24 cellular contexts compared by ENCODE assay signal in the genomic region with DNA sequence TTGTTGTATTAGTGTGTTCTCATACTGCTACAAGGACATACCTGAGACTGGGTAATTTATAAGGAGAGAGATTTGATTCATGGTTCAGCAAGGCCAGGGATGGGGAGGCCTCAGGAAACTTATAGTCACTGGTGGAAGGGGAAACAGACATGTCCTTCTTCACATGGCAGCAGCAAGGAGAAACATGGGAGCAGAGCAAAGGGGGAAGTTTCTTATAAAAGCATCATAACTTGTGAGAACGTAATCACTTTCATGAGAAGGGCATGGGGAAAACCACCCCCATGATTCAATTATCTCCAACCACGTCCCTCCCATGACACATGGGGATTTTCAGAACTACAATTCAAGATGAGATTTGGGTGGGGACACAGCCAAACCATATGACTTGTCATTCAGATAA.
"Had no signal": no experiment of that assay in that cellular context is flagged by ENCODE, and none has a peak within 500 bp of the region (broad histone marks: within the 10 kb centered on the region; RNA-seq: fewer than 3 reads in every experiment).

No MANE protein-coding gene starts in this region.

- H3K4me3 Mint-ChIP-seq: activated CD4-positive, alpha-beta memory T cell treated with anti-CD3 and anti-CD28 coated beads, Interleukin-2, amount 10 ng/mL, durations not matched to agents 7 days and 5 days; activated naive CD8-positive, alpha-beta T cell treated with anti-CD3 and anti-CD28 coated beads for 36 hours; activated T-helper 1 cell treated with anti-CD3 and anti-CD28 coated beads, Interleukin-12 subunit alpha, Interleukin-12 subunit beta, Interleukin-2, Interleukin-4 antibody, amounts not matched to agents 30 ng/mL and 10 ng/mL and 1 ng/mL, durations not matched to agents 14 hours and 24 hours and 36 hours; T-helper 17 cell; WTC11 had no signal

- H3K36me3 Mint-ChIP-seq: WTC11 had no signal

- H3K27ac Mint-ChIP-seq: activated CD4-positive, alpha-beta memory T cell treated with anti-CD3 and anti-CD28 coated beads, Interleukin-2, amount 10 ng/mL, durations not matched to agents 7 days and 5 days; activated naive CD8-positive, alpha-beta T cell treated with anti-CD3 and anti-CD28 coated beads for 36 hours; activated T-helper 1 cell treated with anti-CD3 and anti-CD28 coated beads, Interleukin-12 subunit alpha, Interleukin-12 subunit beta, Interleukin-2, Interleukin-4 antibody, amounts not matched to agents 30 ng/mL and 10 ng/mL and 1 ng/mL, durations not matched to agents 14 hours and 24 hours and 36 hours; WTC11 had no signal

- H3K4me1 Mint-ChIP-seq: activated CD4-positive, alpha-beta memory T cell treated with anti-CD3 and anti-CD28 coated beads, Interleukin-2, amount 10 ng/mL, durations not matched to agents 7 days and 5 days; activated naive CD8-positive, alpha-beta T cell treated with anti-CD3 and anti-CD28 coated beads for 36 hours; T-helper 17 cell had no signal

- H3K27me3 Mint-ChIP-seq: activated CD4-positive, alpha-beta memory T cell treated with anti-CD3 and anti-CD28 coated beads, Interleukin-2, amount 10 ng/mL, durations not matched to agents 7 days and 5 days; activated naive CD8-positive, alpha-beta T cell treated with anti-CD3 and anti-CD28 coated beads for 36 hours; IgD-negative memory B cell; T-helper 17 cell had no signal

- DNase-seq: activated CD4-positive, alpha-beta memory T cell treated with anti-CD3 and anti-CD28 coated beads, Interleukin-2, amount 10 ng/mL, durations not matched to agents 7 days and 5 days; activated CD4-positive, alpha-beta T cell treated with anti-CD3 and anti-CD28 coated beads for 1 hour; activated CD4-positive, alpha-beta T cell treated with anti-CD3 and anti-CD28 coated beads, Interleukin-2, amount 50 U/mL, for 1 hour; activated CD8-positive, alpha-beta memory T cell treated with anti-CD3 and anti-CD28 coated beads, Interleukin-2, amount 50 U/mL, for 48 hours; activated effector memory CD4-positive, alpha-beta T cell treated with anti-CD3 and anti-CD28 coated beads, Interleukin-2, amount 50 U/mL, for 16 hours; activated naive CD4-positive, alpha-beta T cell treated with Interleukin-2 at 50 U/mL for 16 hours; activated naive CD8-positive, alpha-beta T cell treated with anti-CD3 and anti-CD28 coated beads for 36 hours; brain microvascular endothelial cell; NCI-H1092 treated with DMSO at 0.1 percent for 48 hours; NCI-H1417 treated with DMSO at 0.1 percent for 48 hours; NCI-H1694; NCI-H2029; NCI-H2107; NCI-H2171 treated with DMSO at 0.1 percent for 48 hours; NCI-H345; NCI-H510A; NCI-H526 treated with DMSO at 0.1 percent for 48 hours; NCI-H82; SIG-M5; T-helper 17 cell; T-helper 9 cell had no signal

- ATAC-seq: T-helper 17 cell, WTC11 had no signal
